ENCODE assay signal across 8 cellular contexts in the genomic region with DNA sequence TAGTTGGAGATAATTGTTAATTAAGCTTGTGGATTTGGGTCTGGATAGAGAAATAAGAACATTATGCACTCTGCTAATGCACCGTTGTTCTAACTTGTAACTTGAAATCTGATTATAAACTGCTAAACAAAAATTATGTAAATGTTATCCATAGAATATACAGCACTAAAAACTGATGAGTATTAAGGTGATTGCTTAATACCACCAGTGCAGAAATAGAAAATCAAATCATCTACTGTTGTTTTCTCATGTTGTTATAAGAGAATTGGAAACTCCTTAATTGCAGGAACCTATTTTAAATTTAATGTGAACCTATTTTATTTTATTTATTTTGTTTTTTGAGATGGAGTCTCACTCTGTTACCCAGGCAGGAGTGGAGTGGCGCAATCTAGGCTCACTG.
"Had no signal": no experiment of that assay in that cellular context is flagged by ENCODE, and none has a peak within 500 bp of the region (broad histone marks: within the 10 kb centered on the region; RNA-seq: fewer than 3 reads in every experiment).

No MANE protein-coding gene starts in this region.

- H2AFZ ChIP-seq: GM23338 had no signal

- ATAC-seq: GM23338, HepG2 had no signal

- DNase-seq: H9, HCEC 1CT, Karpas-422, KBM-7 had no signal

- H3K27ac ChIP-seq: HL-60, KMS-11 had no signal

- H3K4me2 ChIP-seq: GM23338, KMS-11 had no signal

- H3K4me3 ChIP-seq: GM23338 had no signal

- H3K9ac ChIP-seq: KMS-11 had no signal
